Comparison of ENCODE assay signal across 8 cellular contexts in the genomic region with DNA sequence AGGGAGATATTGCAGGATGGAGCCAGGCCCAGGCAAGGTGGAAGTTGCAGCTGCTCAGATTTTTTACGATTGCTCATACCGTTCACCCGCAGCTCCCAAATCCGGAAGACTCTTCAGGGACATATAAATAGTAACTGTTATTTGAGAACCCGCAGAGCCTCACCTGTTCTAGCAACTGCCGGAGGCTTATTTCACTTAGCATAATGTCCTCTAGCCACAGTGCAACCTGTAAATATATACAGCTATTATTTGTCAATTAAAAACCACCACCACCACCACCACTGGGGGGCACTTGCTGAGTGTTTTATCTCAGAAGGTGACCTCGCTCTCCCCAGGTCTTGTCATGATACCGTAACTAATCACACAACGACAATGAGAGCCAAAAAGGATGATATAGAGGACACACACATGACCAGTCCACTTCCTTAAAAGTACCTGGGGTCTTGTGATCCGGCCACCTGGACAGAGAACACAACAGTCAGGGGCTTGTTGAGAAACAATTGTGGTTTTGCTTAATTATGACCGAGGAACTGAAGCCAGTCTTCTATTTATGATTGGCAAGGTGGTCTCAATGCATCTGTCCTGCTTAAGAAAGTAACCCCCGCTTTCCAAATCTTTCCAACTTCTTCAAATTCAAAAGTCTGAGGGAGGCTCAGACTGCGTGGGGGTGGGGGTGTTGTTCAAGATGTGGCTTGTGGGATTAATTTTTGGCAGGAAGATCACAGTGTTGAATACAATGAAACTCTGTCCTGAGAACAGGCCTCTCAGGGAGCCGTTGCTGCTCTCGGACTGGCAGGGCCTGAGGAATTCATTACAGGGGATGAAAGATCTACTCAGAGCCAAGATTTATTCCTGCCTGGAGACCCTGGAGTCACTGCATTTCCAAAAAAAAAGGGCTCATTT.
A peak's percentile ranks its signal among the peaks of the same experiment; 100 is the strongest.
DNase-seq lines count a peak whose midpoint lies in the region; ATAC-seq and TF ChIP-seq lines count a peak whose summit lies in the region.

No MANE protein-coding gene starts in this region.

- H3K4me3 Mint-ChIP-seq in glutamatergic neuron (ENCODE audit: unreplicated experiment) = no peak overlapping the region

- H3K27me3 Mint-ChIP-seq in glutamatergic neuron (ENCODE audit: unreplicated experiment) = no peaks in the 10 kb centered on the region

- H3K4me1 Mint-ChIP-seq in glutamatergic neuron (ENCODE audit: low read depth, unreplicated experiment) = no peaks in the 10 kb centered on the region

- H3K36me3 ChIP-seq in RWPE2 (ENCODE audit: low read depth) (no peaks in the 10 kb centered on the region), skeletal muscle tissue (ENCODE audit: control insufficient read depth in 3 of 3, insufficient read depth in 3 of 3, low read length in 3 of 3) (no peaks in the 10 kb centered on the region)

- no peak overlapping the region for H3K4me3 ChIP-seq in GM12864 (ENCODE audit: low read depth, low read length)
- H3K4me3 ChIP-seq in RWPE2 (ENCODE audit: severe bottlenecking) = no peak overlapping the region
- peak overlapping the region; percentile 6 to 43 (median 8) for H3K4me3 ChIP-seq in skeletal muscle tissue (ENCODE audit: low read length in 3 of 3)

- H3K9me3 Mint-ChIP-seq in glutamatergic neuron (ENCODE audit: unreplicated experiment) = peaks cover under 1% of the 10 kb centered on the region

- H3K27me3 ChIP-seq in RWPE2 (ENCODE audit: insufficient read depth, poor library complexity, severe bottlenecking) (no peaks in the 10 kb centered on the region), skeletal muscle tissue (ENCODE audit: control insufficient read depth in 3 of 3, insufficient read depth in 3 of 3, low read length in 3 of 3) (no peaks in the 10 kb centered on the region)

- peak; percentile 48 for TF ChIP-seq CTCF in GM12864 (IDR thresholded peaks at IDR 0.05; ENCODE audit: low read depth, low read length, missing control alignments)
- TF ChIP-seq CTCF in RWPE2 (IDR thresholded peaks at IDR 0.05; ENCODE audit: poor library complexity, severe bottlenecking) = peak; percentile 93
- peak; percentile 37 for TF ChIP-seq CTCF in glutamatergic neuron (IDR thresholded peaks at IDR 0.05; ENCODE audit: partially characterized antibody, unreplicated experiment)

- H3K9me3 ChIP-seq in RWPE2 (ENCODE audit: severe bottlenecking) (no peaks in the 10 kb centered on the region), skeletal muscle tissue (ENCODE audit: control insufficient read depth in 3 of 3, low read length in 3 of 3) (no peaks in the 10 kb centered on the region)

- H3K4me1 ChIP-seq in RWPE2 (ENCODE audit: insufficient read depth, poor library complexity, severe bottlenecking) (peaks cover 16% of the 10 kb centered on the region), skeletal muscle tissue (ENCODE audit: control insufficient read depth in 3 of 3, insufficient read depth in 3 of 3, low read length in 3 of 3) (peaks cover 9 to 12% (median 10%) of the 10 kb centered on the region in 3 donors)

- no peak overlapping the region for H3K9ac ChIP-seq in skeletal muscle tissue (ENCODE audit: low read depth in 1 of 3, low read length in 3 of 3)

- ATAC-seq in RWPE2 (ENCODE audit: low read depth) = peak; percentile 89
- no peak for ATAC-seq in GM18519 (IDR thresholded peaks at IDR 0.05; ENCODE audit: low FRiP score, unreplicated experiment)

- no peak for TF ChIP-seq EP300 in Ishikawa (IDR thresholded peaks at IDR 0.05; ENCODE audit: borderline replicate concordance)

- no peak overlapping the region for H3K27ac Mint-ChIP-seq in glutamatergic neuron (ENCODE audit: unreplicated experiment)

- peak; percentile 62 for TF ChIP-seq RAD21 in Ishikawa (IDR thresholded peaks at IDR 0.05; ENCODE audit: low read depth)

- DNase-seq in GM12864 (ENCODE audit: low read depth) (peak; percentile 53), RWPE2 (ENCODE audit: low spot score) (no peak), glutamatergic neuron (peak; percentile 34), HuH-7 (ENCODE audit: low spot score) (no peak)
- DNase-seq in activated gamma-delta T cell treated with anti-CD3 and anti-CD28 coated beads, Interleukin-2, amount 50 U/mL, for 16 hours (ENCODE audit: low read depth) = peak; percentile 58

- H3K27ac ChIP-seq in RWPE2 (ENCODE audit: poor library complexity, severe bottlenecking) (peak overlapping the region; percentile 16), skeletal muscle tissue (ENCODE audit: low read depth, low read length) (peak overlapping the region; percentile 77)

- H3K36me3 Mint-ChIP-seq in glutamatergic neuron (ENCODE audit: unreplicated experiment) = no peaks in the 10 kb centered on the region

TF ChIP-seq in Ishikawa, 13 proteins besides CTCF, POLR2A, EP300 and RAD21:
- TF ChIP-seq FOXM1 (IDR thresholded peaks at IDR 0.05; ENCODE audit: borderline replicate concordance, low read depth) (no peak), YY1 (IDR thresholded peaks at IDR 0.05; ENCODE audit: low read depth) (no peak), TEAD4 (IDR thresholded peaks at IDR 0.05) (no peak), CREB1 (IDR thresholded peaks at IDR 0.05; ENCODE audit: low read depth) (no peak), NFIC (IDR thresholded peaks at IDR 0.05) (no peak), TAF1 (IDR thresholded peaks at IDR 0.05; ENCODE audit: low read depth) (no peak), ZBTB7A (IDR thresholded peaks at IDR 0.05; ENCODE audit: low read depth) (no peak), EGR1 (IDR thresholded peaks at IDR 0.05) (no peak), CEBPB (IDR thresholded peaks at IDR 0.05) (no peak), TCF12 (IDR thresholded peaks at IDR 0.05; ENCODE audit: low read depth) (no peak)
- TF ChIP-seq, protein P1, sequence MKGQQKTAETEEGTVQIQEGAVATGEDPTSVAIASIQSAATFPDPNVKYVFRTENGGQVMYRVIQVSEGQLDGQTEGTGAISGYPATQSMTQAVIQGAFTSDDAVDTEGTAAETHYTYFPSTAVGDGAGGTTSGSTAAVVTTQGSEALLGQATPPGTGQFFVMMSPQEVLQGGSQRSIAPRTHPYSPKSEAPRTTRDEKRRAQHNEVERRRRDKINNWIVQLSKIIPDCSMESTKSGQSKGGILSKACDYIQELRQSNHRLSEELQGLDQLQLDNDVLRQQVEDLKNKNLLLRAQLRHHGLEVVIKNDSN (IDR thresholded peaks at IDR 0.05) = no peak
- TF ChIP-seq, protein P2, sequence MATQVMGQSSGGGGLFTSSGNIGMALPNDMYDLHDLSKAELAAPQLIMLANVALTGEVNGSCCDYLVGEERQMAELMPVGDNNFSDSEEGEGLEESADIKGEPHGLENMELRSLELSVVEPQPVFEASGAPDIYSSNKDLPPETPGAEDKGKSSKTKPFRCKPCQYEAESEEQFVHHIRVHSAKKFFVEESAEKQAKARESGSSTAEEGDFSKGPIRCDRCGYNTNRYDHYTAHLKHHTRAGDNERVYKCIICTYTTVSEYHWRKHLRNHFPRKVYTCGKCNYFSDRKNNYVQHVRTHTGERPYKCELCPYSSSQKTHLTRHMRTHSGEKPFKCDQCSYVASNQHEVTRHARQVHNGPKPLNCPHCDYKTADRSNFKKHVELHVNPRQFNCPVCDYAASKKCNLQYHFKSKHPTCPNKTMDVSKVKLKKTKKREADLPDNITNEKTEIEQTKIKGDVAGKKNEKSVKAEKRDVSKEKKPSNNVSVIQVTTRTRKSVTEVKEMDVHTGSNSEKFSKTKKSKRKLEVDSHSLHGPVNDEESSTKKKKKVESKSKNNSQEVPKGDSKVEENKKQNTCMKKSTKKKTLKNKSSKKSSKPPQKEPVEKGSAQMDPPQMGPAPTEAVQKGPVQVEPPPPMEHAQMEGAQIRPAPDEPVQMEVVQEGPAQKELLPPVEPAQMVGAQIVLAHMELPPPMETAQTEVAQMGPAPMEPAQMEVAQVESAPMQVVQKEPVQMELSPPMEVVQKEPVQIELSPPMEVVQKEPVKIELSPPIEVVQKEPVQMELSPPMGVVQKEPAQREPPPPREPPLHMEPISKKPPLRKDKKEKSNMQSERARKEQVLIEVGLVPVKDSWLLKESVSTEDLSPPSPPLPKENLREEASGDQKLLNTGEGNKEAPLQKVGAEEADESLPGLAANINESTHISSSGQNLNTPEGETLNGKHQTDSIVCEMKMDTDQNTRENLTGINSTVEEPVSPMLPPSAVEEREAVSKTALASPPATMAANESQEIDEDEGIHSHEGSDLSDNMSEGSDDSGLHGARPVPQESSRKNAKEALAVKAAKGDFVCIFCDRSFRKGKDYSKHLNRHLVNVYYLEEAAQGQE (IDR thresholded peaks at IDR 0.05; ENCODE audit: low read depth) = no peak
- TF ChIP-seq, protein P3, sequence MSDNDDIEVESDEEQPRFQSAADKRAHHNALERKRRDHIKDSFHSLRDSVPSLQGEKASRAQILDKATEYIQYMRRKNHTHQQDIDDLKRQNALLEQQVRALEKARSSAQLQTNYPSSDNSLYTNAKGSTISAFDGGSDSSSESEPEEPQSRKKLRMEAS (IDR thresholded peaks at IDR 0.05) = no peak
TF ChIP-seq in Ishikawa: peak in this region for 0.

Comparison
In these comparisons a context has a peak if more than half of its experiments do, and no peak if none do; other contexts are left out.
1. DNase-seq: peak in GM12864 (single experiment), activated gamma-delta T cell treated with anti-CD3 and anti-CD28 coated beads, Interleukin-2, amount 50 U/mL, for 16 hours (single experiment) and glutamatergic neuron (single experiment); none in RWPE2 (single experiment) and HuH-7 (single experiment).
2. H3K4me3 ChIP-seq: peak in skeletal muscle tissue (3 of 3); none in GM12864 (single experiment) and RWPE2 (single experiment).
3. CTCF ChIP-seq: peak in every context shown above with its lines; median percentile 93 in RWPE2; 48 in GM12864; 37 in glutamatergic neuron.